In the genomic region with DNA sequence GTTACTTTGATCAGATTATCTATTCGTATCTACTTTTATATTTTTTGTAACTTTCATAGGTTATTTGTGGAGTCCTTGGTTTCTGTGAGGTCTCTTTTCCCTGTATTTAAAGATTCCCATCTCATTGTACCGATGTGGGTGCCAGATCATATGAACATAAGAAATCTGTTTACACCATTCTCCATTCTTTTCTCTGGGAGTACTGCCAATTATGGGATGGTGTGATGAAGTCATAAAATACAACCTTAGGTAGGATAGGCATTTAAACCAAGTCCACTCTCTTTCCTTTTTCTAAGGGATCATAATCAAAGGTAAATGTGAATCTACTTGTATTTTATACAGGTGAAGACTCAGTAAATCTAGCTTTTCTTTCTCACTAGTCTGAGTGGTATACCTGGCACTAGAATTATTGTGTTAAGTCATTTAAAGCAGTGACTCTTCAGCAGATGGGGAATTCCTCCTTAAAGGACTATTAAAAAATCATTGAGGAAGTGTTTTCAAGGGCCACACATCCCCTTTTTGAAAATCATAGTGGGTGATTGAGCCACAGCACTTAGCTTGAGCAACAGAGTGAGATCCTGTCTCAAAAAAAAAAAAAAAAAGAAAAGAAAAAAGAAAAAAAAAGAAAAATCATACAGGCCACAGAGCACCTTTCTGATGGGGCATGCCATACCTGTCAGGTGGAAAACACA, we compare ENCODE assay signal across 10 cellular contexts. TPM values are rescaled to one million over a fixed set of nuclear protein-coding genes. Genes with fewer than 3 reads are reported as not detected.
DNase-seq lines count a peak whose midpoint lies in the region; ATAC-seq and TF ChIP-seq lines count a peak whose summit lies in the region.
"Had no signal": no experiment of that assay in that cellular context is flagged by ENCODE, and none has a peak within 500 bp of the region (broad histone marks: within the 10 kb centered on the region; RNA-seq: fewer than 3 reads in every experiment).

No MANE protein-coding gene starts in this region.

- POLR2A ChIA-PET in OCI-LY7 (lab: Charles Lee), result interaction anchor here (0.6 to 3.2 kb wide), 8 partner anchors 7 to 420 kb away, joined by 3 to 33 read pairs (median 3); no protein-coding TSS in a partner anchor
- POLR2A ChIA-PET in naive thymus-derived CD8-positive, alpha-beta T cell (lab: Charles Lee), result interaction anchor here (0.8 to 1.4 kb wide), 2 partner anchors 10 to 161 kb away, joined by 6 read pairs; no protein-coding TSS in a partner anchor

- H3K27ac ChIP-seq in OCI-LY7 (ENCODE audit: low read depth, low read length, poor library complexity, severe bottlenecking) (no peak overlapping the region), upper lobe of left lung (peak overlapping the region; percentile 31 to 68 (median 38))

- H4K20me1 ChIP-seq in OCI-LY7 (ENCODE audit: insufficient read depth, low read length), result no peaks in the 10 kb centered on the region; the same call in 1 of the 2 replicates

- 38 to 50% methylated on average over 2 of the region's 2 CpGs for WGBS in upper lobe of left lung, 2 donors

- H3K4me1 ChIP-seq in OCI-LY7 (ENCODE audit: insufficient read depth, low read length, poor library complexity, severe bottlenecking), result peaks cover 31% of the 10 kb centered on the region
- peaks cover 6 to 19% (median 15%) of the 10 kb centered on the region in 4 donors for H3K4me1 ChIP-seq in upper lobe of left lung

- ATAC-seq in upper lobe of left lung (ENCODE audit: low FRiP score in 2 of 2) (peak in 1 of 2 donors; percentile 74), GM18907 (IDR thresholded peaks at IDR 0.05; ENCODE audit: unreplicated experiment) (no peak)
- no peak for ATAC-seq in naive thymus-derived CD8-positive, alpha-beta T cell
- ATAC-seq: CD8-positive, alpha-beta T cell had no signal

- peak overlapping the region; percentile 52 for H3K27ac Mint-ChIP-seq in activated naive CD4-positive, alpha-beta T cell treated with anti-CD3 and anti-CD28 coated beads, Interleukin-2, amount 50 U/mL, for 24 hours
- peak overlapping the region in 1 of 10 donors; percentile 61 for H3K27ac Mint-ChIP-seq in naive thymus-derived CD8-positive, alpha-beta T cell
- H3K27ac Mint-ChIP-seq: CD8-positive, alpha-beta T cell had no signal

- H3K79me2 ChIP-seq in OCI-LY7 (ENCODE audit: insufficient read depth, low read depth, low read length), result no peaks in the 10 kb centered on the region

- H3K27me3 Mint-ChIP-seq in activated naive CD4-positive, alpha-beta T cell treated with anti-CD3 and anti-CD28 coated beads, Interleukin-2, amount 50 U/mL, for 24 hours, result no peaks in the 10 kb centered on the region
- H3K27me3 Mint-ChIP-seq in naive thymus-derived CD8-positive, alpha-beta T cell, result no peaks in the 10 kb centered on the region

- no peaks in the 10 kb centered on the region for H3K27me3 ChIP-seq in upper lobe of left lung

- no TSS peak for BruUV-seq in OCI-LY7 (replicated peaks; lab: Mats Ljungman, UMichigan)

- peaks cover 69% of the 10 kb centered on the region for H3K4me1 Mint-ChIP-seq in activated naive CD4-positive, alpha-beta T cell treated with anti-CD3 and anti-CD28 coated beads, Interleukin-2, amount 50 U/mL, for 24 hours
- H3K4me1 Mint-ChIP-seq in naive thymus-derived CD8-positive, alpha-beta T cell, result peaks cover 15 to 57% (median 33%) of the 10 kb centered on the region in 4 donors

- TF ChIP-seq POLR2A in upper lobe of left lung (IDR thresholded peaks at IDR 0.05), result no peak

- H3K9me3 ChIP-seq in OCI-LY7 (ENCODE audit: low read length) (no peaks in the 10 kb centered on the region), upper lobe of left lung (no peaks in the 10 kb centered on the region)

- H3K4me3 ChIP-seq in OCI-LY7 (ENCODE audit: low read depth, low read length, poor library complexity, severe bottlenecking) (no peak overlapping the region), fibroblast of pulmonary artery (replicated peaks; ENCODE audit: low read depth, low read length) (no peak overlapping the region), upper lobe of left lung (no peak overlapping the region)

- no peak for TF ChIP-seq EP300 in upper lobe of left lung (IDR thresholded peaks at IDR 0.05)

- no peak overlapping the region for H2AFZ ChIP-seq in OCI-LY7 (ENCODE audit: low read length)

- CTCF ChIA-PET in OCI-LY7 (lab: Charles Lee; ENCODE audit: unreplicated experiment), result no interaction called here

- no peak for DNase-seq in activated naive CD4-positive, alpha-beta T cell treated with Interleukin-2 at 50 U/mL for 16 hours
- DNase-seq in OCI-LY7 (ENCODE audit: low spot score) (no peak), fibroblast of pulmonary artery (ENCODE audit: low read depth) (peak; percentile 90), upper lobe of left lung (no peak), UCSD-AML1 (lab: John Stamatoyannopoulos, UW; ENCODE audit: unreplicated experiment) (no peak)
- DNase-seq in naive thymus-derived CD8-positive, alpha-beta T cell, result no peak
- DNase-seq: CD8-positive, alpha-beta T cell; cortex of kidney had no signal

- no peak for TF ChIP-seq CTCF in OCI-LY7 (conservative IDR thresholded peaks at IDR 0.05; ENCODE audit: low read length)
- no peak for TF ChIP-seq CTCF in fibroblast of pulmonary artery (IDR thresholded peaks at IDR 0.05; ENCODE audit: low read length, missing control alignments)
- TF ChIP-seq CTCF in upper lobe of left lung (IDR thresholded peaks at IDR 0.05), result no peak

- peak overlapping the region; percentile 25; the same call in 1 of the 2 replicates for H3K4me2 ChIP-seq in OCI-LY7 (ENCODE audit: low read length)

- H3K9me2 ChIP-seq in OCI-LY7 (ENCODE audit: insufficient read depth, low read length), result no peaks in the 10 kb centered on the region

- no peaks in the 10 kb centered on the region for H3K9me3 Mint-ChIP-seq in activated naive CD4-positive, alpha-beta T cell treated with anti-CD3 and anti-CD28 coated beads, Interleukin-2, amount 50 U/mL, for 24 hours
- H3K9me3 Mint-ChIP-seq in naive thymus-derived CD8-positive, alpha-beta T cell, result peaks cover 0 to 3% (median 0%) of the 10 kb centered on the region in 9 donors

- peaks cover 33% of the 10 kb centered on the region for H3K36me3 Mint-ChIP-seq in activated naive CD4-positive, alpha-beta T cell treated with anti-CD3 and anti-CD28 coated beads, Interleukin-2, amount 50 U/mL, for 24 hours
- H3K36me3 Mint-ChIP-seq in naive thymus-derived CD8-positive, alpha-beta T cell, result peaks cover 4 to 10% (median 4%) of the 10 kb centered on the region in 3 donors

- H3K4me3 Mint-ChIP-seq in activated naive CD4-positive, alpha-beta T cell treated with anti-CD3 and anti-CD28 coated beads, Interleukin-2, amount 50 U/mL, for 24 hours, result peak overlapping the region; percentile 20
- no peak overlapping the region for H3K4me3 Mint-ChIP-seq in naive thymus-derived CD8-positive, alpha-beta T cell
- H3K4me3 Mint-ChIP-seq: CD8-positive, alpha-beta T cell had no signal

- intact Hi-C loops in OCI-LY7 (cut with micrococcal nuclease; ENCODE audit: unreplicated experiment), result no loop called here

- H3K36me3 ChIP-seq in OCI-LY7 (ENCODE audit: insufficient read depth, low read length) (peaks cover 13% of the 10 kb centered on the region; the same call in 1 of the 2 replicates), upper lobe of left lung (no peaks in the 10 kb centered on the region)

RNA-seq across cellular contexts. Expression of gene NFKBIZ, which starts 12.3 kb away (rescaled TPM):
- 11.8 and 14.1 TPM in 2 replicates for total RNA-seq in OCI-LY7 (2014; rRNA removed; shearing (Covaris generic))
- total RNA-seq in OCI-LY7 (2022), result 26.6 and 33.3 TPM in 2 replicates
- 100 to 1,000 TPM in 3 of 6 donors, 10 to 100 TPM in 3; 76.1 to 270 (median 106) TPM for total RNA-seq in upper lobe of left lung
- total RNA-seq in naive thymus-derived CD8-positive, alpha-beta T cell, result 100 to 1,000 TPM; 148 to 151 TPM
- 10 to 100 TPM in 2 of 3 donors, 1 to 10 TPM in 1; 9.3 to 23.6 (median 20.2) TPM for polyA plus RNA-seq in naive thymus-derived CD8-positive, alpha-beta T cell

RNA-seq across cellular contexts. Expression of gene NXPE3, which starts 58.0 kb away (rescaled TPM):
- 16.7 and 17.9 TPM in 2 replicates for total RNA-seq in OCI-LY7 (2014; rRNA removed; shearing (Covaris generic))
- total RNA-seq in OCI-LY7 (2022) (59.2 and 64.3 TPM in 2 replicates), upper lobe of left lung (10 to 100 TPM in 5 of 6 donors, 1 to 10 TPM in 1; 7.2 to 16.8 (median 15.5) TPM)
- total RNA-seq in naive thymus-derived CD8-positive, alpha-beta T cell, result 10 to 100 TPM; 38.3 to 40.0 TPM
- polyA plus RNA-seq in naive thymus-derived CD8-positive, alpha-beta T cell, result 10 to 100 TPM; 32.5 to 61.0 (median 50.2) TPM
